25 cellular contexts compared by ENCODE assay signal in genomic region chr15:41900526-41901380, GRCh38. TPM values are rescaled to one million over a fixed set of nuclear protein-coding genes. Genes with fewer than 3 reads are reported as not detected.
DNase-seq lines count a peak whose midpoint lies in the region; ATAC-seq and TF ChIP-seq lines count a peak whose summit lies in the region.
"Had no signal": no experiment of that assay in that cellular context is flagged by ENCODE, and none has a peak within 500 bp of the region (broad histone marks: within the 10 kb centered on the region; RNA-seq: fewer than 3 reads in every experiment).

No MANE protein-coding gene starts in this region.

- TF ChIP-seq POLR2A in sigmoid colon (IDR thresholded peaks at IDR 0.05): no peak

- H3K4me3 Mint-ChIP-seq in CD4-positive, alpha-beta memory T cell: no peak overlapping the region
- H3K4me3 Mint-ChIP-seq: activated CD8-positive, alpha-beta T cell treated with anti-CD3 and anti-CD28 coated beads for 36 hours; activated naive CD4-positive, alpha-beta T cell treated with anti-CD3 and anti-CD28 coated beads, Interleukin-2, amount 50 U/mL, for 24 hours; GM23338 had no signal

- no peak for TF ChIP-seq CTCF in RWPE1 (conservative IDR thresholded peaks at IDR 0.05; ENCODE audit: low read depth)
- no peak for TF ChIP-seq CTCF in choroid plexus epithelial cell (conservative IDR thresholded peaks at IDR 0.05; ENCODE audit: low read depth, low read length)
- no peak for TF ChIP-seq CTCF in sigmoid colon (IDR thresholded peaks at IDR 0.05)
- no peak for TF ChIP-seq CTCF in upper lobe of right lung (IDR thresholded peaks at IDR 0.05)

- peaks cover 7% of the 10 kb centered on the region for H3K4me1 ChIP-seq in CD4-positive, alpha-beta memory T cell (ENCODE audit: insufficient read depth, low read length)
- H3K4me1 ChIP-seq in sigmoid colon (peaks cover 0 to 11% (median 2%) of the 10 kb centered on the region in 4 donors), upper lobe of right lung (no peaks in the 10 kb centered on the region)
- H3K4me1 ChIP-seq: foreskin keratinocyte had no signal

- peaks cover 10% of the 10 kb centered on the region for H3K36me3 ChIP-seq in CD4-positive, alpha-beta memory T cell (ENCODE audit: insufficient read depth, low read length)
- H3K36me3 ChIP-seq in sigmoid colon: peaks cover 0 to 18% (median 8%) of the 10 kb centered on the region in 4 donors
- H3K36me3 ChIP-seq in upper lobe of right lung: peaks cover 49% of the 10 kb centered on the region

- H3K27me3 Mint-ChIP-seq in CD4-positive, alpha-beta memory T cell: no peaks in the 10 kb centered on the region
- H3K27me3 Mint-ChIP-seq: activated CD8-positive, alpha-beta T cell treated with anti-CD3 and anti-CD28 coated beads for 36 hours; activated naive CD4-positive, alpha-beta T cell treated with anti-CD3 and anti-CD28 coated beads, Interleukin-2, amount 50 U/mL, for 24 hours; progenitor cell of endocrine pancreas had no signal

- ATAC-seq in upper lobe of right lung (no peak), HG03571 (IDR thresholded peaks at IDR 0.05; ENCODE audit: unreplicated experiment) (no peak)
- ATAC-seq: activated CD8-positive, alpha-beta T cell treated with anti-CD3 and anti-CD28 coated beads for 36 hours; foreskin keratinocyte; GM23338; left lung; SK-N-SH treated with all-trans-retinoic acid at 6 μM for 48 hours had no signal

- no peak for TF ChIP-seq EP300 in sigmoid colon (IDR thresholded peaks at IDR 0.05)

- WGBS in sigmoid colon, 2 donors: 94% methylated on average over 36 of the region's 36 CpGs

- H3K27ac Mint-ChIP-seq in CD4-positive, alpha-beta memory T cell: peak overlapping the region in 5 of 7 donors; percentile 28 to 87 (median 57)
- H3K27ac Mint-ChIP-seq: activated CD8-positive, alpha-beta T cell treated with anti-CD3 and anti-CD28 coated beads for 36 hours; activated naive CD4-positive, alpha-beta T cell treated with anti-CD3 and anti-CD28 coated beads, Interleukin-2, amount 50 U/mL, for 24 hours; GM23338; progenitor cell of endocrine pancreas had no signal

- no peaks in the 10 kb centered on the region for H3K27me3 ChIP-seq in CD4-positive, alpha-beta memory T cell (ENCODE audit: insufficient read depth, low read length)
- H3K27me3 ChIP-seq in sigmoid colon: no peaks in the 10 kb centered on the region
- H3K27me3 ChIP-seq in upper lobe of right lung: no peaks in the 10 kb centered on the region
- H3K27me3 ChIP-seq: esophagus muscularis mucosa, foreskin keratinocyte, left lung, neutrophil, tibial nerve had no signal

- H3K4me3 ChIP-seq in CD4-positive, alpha-beta memory T cell (ENCODE audit: low read length in 2 of 2): no peak overlapping the region
- H3K4me3 ChIP-seq in choroid plexus epithelial cell (ENCODE audit: low read depth, low read length): no peak overlapping the region
- H3K4me3 ChIP-seq in sigmoid colon: no peak overlapping the region
- no peak overlapping the region for H3K4me3 ChIP-seq in upper lobe of right lung
- H3K4me3 ChIP-seq: esophagus muscularis mucosa, GM23338, left lung, tibial nerve had no signal

- CTCF ChIA-PET in CD4-positive, alpha-beta memory T cell (lab: Charles Lee; ENCODE audit: partially characterized antibody): interaction anchor here (1.1 to 9.1 kb wide), 5 partner anchors 36 to 128 kb away, joined by 3 to 287 read pairs (median 52); partner anchors contain the start of gene MAPKBP1
- CTCF ChIA-PET in RWPE1 (lab: Yijun Ruan, JAX): interaction anchor here (0.5 to 1.2 kb wide), 2 partner anchors 89 to 127 kb away, joined by 3 read pairs; partner anchors contain the start of gene MAPKBP1

- peaks cover 8 to 27% (median 18%) of the 10 kb centered on the region in 4 donors for H3K4me1 Mint-ChIP-seq in CD4-positive, alpha-beta memory T cell

- H3K9me3 ChIP-seq in CD4-positive, alpha-beta memory T cell (ENCODE audit: control insufficient read depth in 1 of 2, low read length in 2 of 2): no peaks in the 10 kb centered on the region
- H3K9me3 ChIP-seq in sigmoid colon (no peaks in the 10 kb centered on the region), upper lobe of right lung (no peaks in the 10 kb centered on the region)
- H3K9me3 ChIP-seq: esophagus muscularis mucosa, left lung, neutrophil, tibial nerve had no signal

- POLR2A ChIA-PET in CD4-positive, alpha-beta memory T cell (lab: Charles Lee; ENCODE audit: partially characterized antibody): interaction anchor here (1.1 to 1.5 kb wide), 4 partner anchors 9 to 127 kb away, joined by 3 to 5 read pairs (median 4); no protein-coding TSS in a partner anchor
- POLR2A ChIA-PET in RWPE1 (lab: Yijun Ruan, JAX; ENCODE audit: low non-redundant PET): no interaction called here

- peaks cover 18 to 44% of the 10 kb centered on the region in 2 donors for H3K36me3 Mint-ChIP-seq in CD4-positive, alpha-beta memory T cell
- H3K36me3 Mint-ChIP-seq: activated naive CD4-positive, alpha-beta T cell treated with anti-CD3 and anti-CD28 coated beads, Interleukin-2, amount 50 U/mL, for 24 hours had no signal

- H3K9me3 Mint-ChIP-seq in CD4-positive, alpha-beta memory T cell: no peaks in the 10 kb centered on the region
- H3K9me3 Mint-ChIP-seq: activated CD8-positive, alpha-beta T cell treated with anti-CD3 and anti-CD28 coated beads for 36 hours; activated naive CD4-positive, alpha-beta T cell treated with anti-CD3 and anti-CD28 coated beads, Interleukin-2, amount 50 U/mL, for 24 hours; GM23338 had no signal

- no peak overlapping the region for H3K27ac ChIP-seq in CD4-positive, alpha-beta memory T cell (ENCODE audit: low read depth, low read length)
- peak overlapping the region; percentile 38 for H3K27ac ChIP-seq in RWPE1
- H3K27ac ChIP-seq in sigmoid colon: no peak overlapping the region
- no peak overlapping the region for H3K27ac ChIP-seq in upper lobe of right lung
- H3K27ac ChIP-seq: esophagus muscularis mucosa, foreskin keratinocyte, left lung, neutrophil had no signal

- no peak for DNase-seq in CD4-positive, alpha-beta memory T cell
- DNase-seq in RWPE1 (ENCODE audit: low spot score): no peak
- DNase-seq in choroid plexus epithelial cell (ENCODE audit: low read depth): peak; percentile 20
- peak; percentile 53 for DNase-seq in sigmoid colon
- no peak for DNase-seq in upper lobe of right lung
- DNase-seq in medulla oblongata (ENCODE audit: extremely low spot score): no peak
- DNase-seq: activated CD4-positive, alpha-beta T cell treated with anti-CD3 and anti-CD28 coated beads for 1 hour; activated CD8-positive, alpha-beta T cell treated with anti-CD3 and anti-CD28 coated beads for 36 hours; amniotic stem cell; foreskin keratinocyte; head of caudate nucleus; islet precursor cell; Karpas-422; left lung; NCI-H1436 treated with DMSO at 0.1 percent for 48 hours; stimulated activated CD4-positive, alpha-beta T cell treated with anti-CD3 and anti-CD28 coated beads, Interleukin-4, amount 100 ng/mL, for 24 hours; T-helper 2 cell had no signal

- intact Hi-C loops in CD4-positive, alpha-beta memory T cell (cut with micrococcal nuclease): loop anchor here (5.0 kb wide), 1 partner anchor 72 kb away; the partner anchor contains the start of gene EHD4
- intact Hi-C loops in sigmoid colon (cut with DNase I) (loop anchor here (5.0 kb wide), 1 partner anchor 128 kb away; the partner anchor contains the start of gene MAPKBP1), upper lobe of right lung (cut with DNase I) (no loop called here)

RNA-seq across cellular contexts. Expression of gene SPTBN5, which starts 6.9 kb away (rescaled TPM):
- total RNA-seq in CD4-positive, alpha-beta memory T cell: 1 to 10 TPM; 2.4 to 2.7 TPM
- under 1 TPM in 1 of 2 donors, not detected in 1; 0.03 TPM for polyA plus RNA-seq in CD4-positive, alpha-beta memory T cell
- total RNA-seq in sigmoid colon (1 to 10 TPM in 1 of 4 donors, under 1 TPM in 3; under 0.01 to 1.7 (median 0.26) TPM), upper lobe of right lung (1.9 TPM)
- polyA plus RNA-seq in sigmoid colon: 1 to 10 TPM in 1 of 3 donors, under 1 TPM in 2; 0.60 to 2.3 (median 0.92) TPM

Comparison
In these comparisons a context has a peak if more than half of its experiments do, and no peak if none do; other contexts are left out.
1. DNase-seq: peak in choroid plexus epithelial cell (single experiment) and sigmoid colon (single experiment); none in CD4-positive, alpha-beta memory T cell (0 of 5), RWPE1 (single experiment), upper lobe of right lung (single experiment) and medulla oblongata (single experiment).